Comparison of ENCODE assay signal across 9 cellular contexts in genomic region chr5:151923865-151924264, GRCh38.
DNase-seq lines count a peak whose midpoint lies in the region; ATAC-seq lines count a peak whose summit lies in the region.
"Had no signal": no experiment of that assay in that cellular context is flagged by ENCODE, and none has a peak within 500 bp of the region (broad histone marks: within the 10 kb centered on the region; RNA-seq: fewer than 3 reads in every experiment).

No MANE protein-coding gene starts in this region.

- H3K4me1 ChIP-seq in endocrine pancreas (ENCODE audit: control insufficient read depth, insufficient read depth, low read length): peaks cover 4% of the 10 kb centered on the region
- H3K4me1 ChIP-seq: lower lobe of right lung had no signal

- no peaks in the 10 kb centered on the region for H3K36me3 ChIP-seq in endocrine pancreas (ENCODE audit: control insufficient read depth, insufficient read depth, low read length)
- H3K36me3 ChIP-seq: lower lobe of right lung had no signal

- H3K9ac ChIP-seq in endocrine pancreas (ENCODE audit: control insufficient read depth, insufficient read depth, low read length): peak overlapping the region; percentile 54

- no peaks in the 10 kb centered on the region for H3K9me3 ChIP-seq in endocrine pancreas (ENCODE audit: control insufficient read depth, low read length)
- H3K9me3 ChIP-seq: lower lobe of right lung had no signal

- ATAC-seq in GM18858 (IDR thresholded peaks at IDR 0.05; ENCODE audit: unreplicated experiment) (no peak), HG02938 (IDR thresholded peaks at IDR 0.05; ENCODE audit: unreplicated experiment) (no peak), GM19395 (IDR thresholded peaks at IDR 0.05; ENCODE audit: unreplicated experiment) (no peak)

- DNase-seq in DMS 273 (lab: John Stamatoyannopoulos, UW; ENCODE audit: unreplicated experiment) (peak; percentile 74), DMS 273 treated with DMSO at 0.1 percent for 48 hours (lab: John Stamatoyannopoulos, UW) (no peak), NCI-H526 treated with DMSO at 0.1 percent for 48 hours (lab: John Stamatoyannopoulos, UW) (peak; percentile 52), pons (ENCODE audit: low spot score) (peak; percentile 12)

- peak overlapping the region; percentile 93 for H3K4me3 ChIP-seq in endocrine pancreas (ENCODE audit: control insufficient read depth, insufficient read depth, low read length)
- H3K4me3 ChIP-seq: lower lobe of right lung had no signal

- no peaks in the 10 kb centered on the region for H3K27me3 ChIP-seq in endocrine pancreas (ENCODE audit: control insufficient read depth, insufficient read depth, low read length)
